In the genomic region with DNA sequence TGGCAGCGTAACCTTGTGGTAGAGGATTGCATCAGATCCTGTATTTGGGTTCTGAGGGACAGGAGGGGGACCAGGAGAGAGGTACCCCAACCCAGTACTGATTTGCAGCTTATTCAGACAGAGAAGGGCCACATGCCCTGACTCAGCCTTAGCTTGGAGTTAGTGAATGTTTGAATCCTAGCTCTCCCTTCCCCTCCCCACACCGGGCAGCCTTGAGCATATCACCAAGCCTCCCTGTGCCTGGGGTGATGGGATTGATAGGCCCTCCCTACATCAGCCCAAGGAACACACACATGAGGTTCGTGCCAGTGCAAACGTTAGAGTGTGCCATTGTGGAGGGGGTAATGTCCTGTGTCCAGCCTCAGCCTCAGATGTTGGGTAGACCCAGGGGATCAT, we compare ENCODE assay signal across 22 cellular contexts.
DNase-seq lines count a peak whose midpoint lies in the region; ATAC-seq and TF ChIP-seq lines count a peak whose summit lies in the region.
"Had no signal": no experiment of that assay in that cellular context is flagged by ENCODE, and none has a peak within 500 bp of the region (broad histone marks: within the 10 kb centered on the region; RNA-seq: fewer than 3 reads in every experiment).

No MANE protein-coding gene starts in this region.

- TF ChIP-seq POLR2A in lower leg skin (IDR thresholded peaks at IDR 0.05) (no peak), spleen (IDR thresholded peaks at IDR 0.05) (no peak)

- DNase-seq in RWPE2 (ENCODE audit: low spot score) (peak; percentile 11), lower leg skin (ENCODE audit: low spot score in 2 of 2) (peak; percentile 7 to 29), spleen (peak; percentile 47), DMS79 treated with DMSO at 0.1 percent for 48 hours (lab: John Stamatoyannopoulos, UW) (no peak), NCI-H1417 treated with DMSO at 0.1 percent for 48 hours (lab: John Stamatoyannopoulos, UW) (no peak), GM20000 (ENCODE audit: low spot score) (no peak)
- DNase-seq: activated CD4-positive, alpha-beta T cell treated with anti-CD3 and anti-CD28 coated beads, Interleukin-2, amount 50 U/mL, for 48 hours; activated naive CD4-positive, alpha-beta T cell treated with anti-CD3 and anti-CD28 coated beads for 36 hours; activated T-cell treated with anti-CD3 and anti-CD28 coated beads, Interleukin-2, amount 50 U/mL, for 1 hour; CD4-positive, alpha-beta memory T cell; IMR-90; islet precursor cell; NCI-H1105; NCI-H2081; NCI-H446; small intestine; T-helper 2 cell had no signal

- peak overlapping the region in 10 of 11 experiments; percentile 77 to 95 (median 84); a peak in 13 of 22 replicates for H3K4me2 ChIP-seq in BLaER1 treated with 17β-estradiol and CSF1 and Interleukin-3, amounts not matched to agents 10 nM and 100 nM

- H3K4me1 ChIP-seq in BLaER1 treated with 17β-estradiol and CSF1 and Interleukin-3, amounts not matched to agents 10 nM and 100 nM: peaks cover 43 to 84% (median 73%) of the 10 kb centered on the region in 10 experiments
- H3K4me1 ChIP-seq in RWPE2 (ENCODE audit: insufficient read depth, poor library complexity, severe bottlenecking): no peaks in the 10 kb centered on the region
- peaks cover 0 to 18% (median 7%) of the 10 kb centered on the region in 6 donors for H3K4me1 ChIP-seq in spleen
- H3K4me1 ChIP-seq: breast epithelium had no signal

- H4K20me1 ChIP-seq in BLaER1 treated with 17β-estradiol and CSF1 and Interleukin-3, amounts not matched to agents 10 nM and 100 nM: peaks cover 0 to 59% (median 19%) of the 10 kb centered on the region in 11 experiments; a peak in 11 of 22 replicates

- no peak overlapping the region for H3K4me3 ChIP-seq in BLaER1 treated with 17β-estradiol and CSF1 and Interleukin-3, amounts not matched to agents 10 nM and 100 nM
- H3K4me3 ChIP-seq in RWPE2 (ENCODE audit: severe bottlenecking): no peak overlapping the region
- no peak overlapping the region for H3K4me3 ChIP-seq in lower leg skin (ENCODE audit: low read depth, poor library complexity, severe bottlenecking)
- no peak overlapping the region for H3K4me3 ChIP-seq in spleen
- H3K4me3 ChIP-seq: breast epithelium had no signal

- 91 to 96% methylated on average over 4 of the region's 4 CpGs for WGBS in lower leg skin, 2 donors
- 89 to 93% (median 89%) methylated on average over 4 of the region's 4 CpGs for WGBS in spleen, 5 donors

- H3K9ac ChIP-seq in BLaER1 treated with 17β-estradiol and CSF1 and Interleukin-3, amounts not matched to agents 10 nM and 100 nM: no peak overlapping the region

- peaks cover 0 to 41% (median 0%) of the 10 kb centered on the region in 11 experiments; a peak in 4 of 22 replicates for H3K27me3 ChIP-seq in BLaER1 treated with 17β-estradiol and CSF1 and Interleukin-3, amounts not matched to agents 10 nM and 100 nM
- H3K27me3 ChIP-seq in RWPE2 (ENCODE audit: insufficient read depth, poor library complexity, severe bottlenecking): no peaks in the 10 kb centered on the region
- H3K27me3 ChIP-seq in spleen (replicated peaks in 1 of 7): no peaks in the 10 kb centered on the region
- H3K27me3 ChIP-seq: breast epithelium had no signal

- no peak for ATAC-seq in RWPE2 (ENCODE audit: low read depth)
- ATAC-seq: SK-N-SH treated with all-trans-retinoic acid at 6 μM for 48 hours; stimulated activated memory B cell treated with anti-CD40 and anti-IgM and Interleukin-4, amounts not matched to agents 10 μg/mL and 1 μg/mL and 100 μg/mL, for 72 hours had no signal

- peaks cover 7 to 82% (median 71%) of the 10 kb centered on the region in 11 experiments; a peak in 19 of 22 replicates for H3K36me3 ChIP-seq in BLaER1 treated with 17β-estradiol and CSF1 and Interleukin-3, amounts not matched to agents 10 nM and 100 nM
- H3K36me3 ChIP-seq in RWPE2 (ENCODE audit: low read depth) (0 out of 2 replicates have a peak, but pooled peaks cover 4% of the 10 kb centered on the region), spleen (peaks cover 0 to 62% (median 2%) of the 10 kb centered on the region in 6 donors)
- H3K36me3 ChIP-seq: breast epithelium, neutrophil had no signal

- H3K9me3 ChIP-seq in BLaER1 treated with 17β-estradiol and CSF1 and Interleukin-3, amounts not matched to agents 10 nM and 100 nM (replicated peaks in 1 of 11): peaks cover 0 to 14% (median 0%) of the 10 kb centered on the region in 11 experiments; a peak in 6 of 22 replicates
- H3K9me3 ChIP-seq in RWPE2 (ENCODE audit: severe bottlenecking) (no peaks in the 10 kb centered on the region), spleen (peaks cover 0 to 6% (median 0%) of the 10 kb centered on the region in 8 donors)
- H3K9me3 ChIP-seq: breast epithelium, neutrophil had no signal

- peak overlapping the region in 2 of 11 experiments; percentile 24 to 40; a peak in 3 of 22 replicates for H3K27ac ChIP-seq in BLaER1 treated with 17β-estradiol and CSF1 and Interleukin-3, amounts not matched to agents 10 nM and 100 nM
- H3K27ac ChIP-seq in RWPE2 (ENCODE audit: poor library complexity, severe bottlenecking): no peak overlapping the region
- no peak overlapping the region for H3K27ac ChIP-seq in spleen
- H3K27ac ChIP-seq: breast epithelium, neutrophil had no signal

- TF ChIP-seq CTCF in RWPE2 (IDR thresholded peaks at IDR 0.05; ENCODE audit: poor library complexity, severe bottlenecking) (no peak), lower leg skin (IDR thresholded peaks at IDR 0.05) (no peak), spleen (IDR thresholded peaks at IDR 0.05 in 8 of 11, conservative IDR thresholded peaks at IDR 0.05 in 3 of 11) (no peak), GM20000 (IDR thresholded peaks at IDR 0.05; ENCODE audit: extremely low read depth, missing control alignments) (no peak)

- intact Hi-C loops in lower leg skin (cut with DNase I; ENCODE audit: low total_unique reads): no loop called here
- intact Hi-C loops in spleen (cut with DNase I; ENCODE audit: low total_unique reads): no loop called here

Comparison
In these comparisons a context has a peak if more than half of its experiments do, and no peak if none do; other contexts are left out.
1. DNase-seq: peak in RWPE2 (single experiment), lower leg skin (2 of 2) and spleen (single experiment); none in DMS79 treated with DMSO at 0.1 percent for 48 hours (single experiment), NCI-H1417 treated with DMSO at 0.1 percent for 48 hours (single experiment) and GM20000 (single experiment).